1 cellular context compared by ENCODE assay signal in genomic region chr17:71522383-71522782, GRCh38.
TF ChIP-seq lines count a peak whose summit lies in the region.

No MANE protein-coding gene starts in this region.

TF ChIP-seq in SK-N-SH, 30 proteins besides CTCF, POLR2A, EP300 and RAD21 (continued from another document):
- peak; percentile 69 for TF ChIP-seq FOSL2 (IDR thresholded peaks at IDR 0.05; ENCODE audit: borderline replicate concordance, low read depth)
- TF ChIP-seq EZH2phosphoT487 (IDR thresholded peaks at IDR 0.05; ENCODE audit: borderline replicate concordance, low read depth), result no peak
- no peak for TF ChIP-seq CHD2 (IDR thresholded peaks at IDR 0.05; ENCODE audit: low read length, partially characterized antibody)
- peak; percentile 93 for TF ChIP-seq TCF12 (IDR thresholded peaks at IDR 0.05)
- peak; percentile 82 for TF ChIP-seq MAX (IDR thresholded peaks at IDR 0.05; ENCODE audit: low read depth)
- TF ChIP-seq, protein P1, sequence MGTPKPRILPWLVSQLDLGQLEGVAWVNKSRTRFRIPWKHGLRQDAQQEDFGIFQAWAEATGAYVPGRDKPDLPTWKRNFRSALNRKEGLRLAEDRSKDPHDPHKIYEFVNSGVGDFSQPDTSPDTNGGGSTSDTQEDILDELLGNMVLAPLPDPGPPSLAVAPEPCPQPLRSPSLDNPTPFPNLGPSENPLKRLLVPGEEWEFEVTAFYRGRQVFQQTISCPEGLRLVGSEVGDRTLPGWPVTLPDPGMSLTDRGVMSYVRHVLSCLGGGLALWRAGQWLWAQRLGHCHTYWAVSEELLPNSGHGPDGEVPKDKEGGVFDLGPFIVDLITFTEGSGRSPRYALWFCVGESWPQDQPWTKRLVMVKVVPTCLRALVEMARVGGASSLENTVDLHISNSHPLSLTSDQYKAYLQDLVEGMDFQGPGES (IDR thresholded peaks at IDR 0.05; ENCODE audit: low read depth, low read length), result no peak
- TF ChIP-seq, protein P2, sequence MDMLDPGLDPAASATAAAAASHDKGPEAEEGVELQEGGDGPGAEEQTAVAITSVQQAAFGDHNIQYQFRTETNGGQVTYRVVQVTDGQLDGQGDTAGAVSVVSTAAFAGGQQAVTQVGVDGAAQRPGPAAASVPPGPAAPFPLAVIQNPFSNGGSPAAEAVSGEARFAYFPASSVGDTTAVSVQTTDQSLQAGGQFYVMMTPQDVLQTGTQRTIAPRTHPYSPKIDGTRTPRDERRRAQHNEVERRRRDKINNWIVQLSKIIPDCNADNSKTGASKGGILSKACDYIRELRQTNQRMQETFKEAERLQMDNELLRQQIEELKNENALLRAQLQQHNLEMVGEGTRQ (IDR thresholded peaks at IDR 0.05; ENCODE audit: borderline replicate concordance, low read depth, low read length), result no peak
- no peak for TF ChIP-seq FOXJ3 (CRISPR knock-in tag; IDR thresholded peaks at IDR 0.05)
- peak; percentile 51; the same call in 1 of the 2 replicates for TF ChIP-seq POLR2AphosphoS5 (IDR thresholded peaks at IDR 0.05; ENCODE audit: low read depth, low read length)
- TF ChIP-seq, protein P3, sequence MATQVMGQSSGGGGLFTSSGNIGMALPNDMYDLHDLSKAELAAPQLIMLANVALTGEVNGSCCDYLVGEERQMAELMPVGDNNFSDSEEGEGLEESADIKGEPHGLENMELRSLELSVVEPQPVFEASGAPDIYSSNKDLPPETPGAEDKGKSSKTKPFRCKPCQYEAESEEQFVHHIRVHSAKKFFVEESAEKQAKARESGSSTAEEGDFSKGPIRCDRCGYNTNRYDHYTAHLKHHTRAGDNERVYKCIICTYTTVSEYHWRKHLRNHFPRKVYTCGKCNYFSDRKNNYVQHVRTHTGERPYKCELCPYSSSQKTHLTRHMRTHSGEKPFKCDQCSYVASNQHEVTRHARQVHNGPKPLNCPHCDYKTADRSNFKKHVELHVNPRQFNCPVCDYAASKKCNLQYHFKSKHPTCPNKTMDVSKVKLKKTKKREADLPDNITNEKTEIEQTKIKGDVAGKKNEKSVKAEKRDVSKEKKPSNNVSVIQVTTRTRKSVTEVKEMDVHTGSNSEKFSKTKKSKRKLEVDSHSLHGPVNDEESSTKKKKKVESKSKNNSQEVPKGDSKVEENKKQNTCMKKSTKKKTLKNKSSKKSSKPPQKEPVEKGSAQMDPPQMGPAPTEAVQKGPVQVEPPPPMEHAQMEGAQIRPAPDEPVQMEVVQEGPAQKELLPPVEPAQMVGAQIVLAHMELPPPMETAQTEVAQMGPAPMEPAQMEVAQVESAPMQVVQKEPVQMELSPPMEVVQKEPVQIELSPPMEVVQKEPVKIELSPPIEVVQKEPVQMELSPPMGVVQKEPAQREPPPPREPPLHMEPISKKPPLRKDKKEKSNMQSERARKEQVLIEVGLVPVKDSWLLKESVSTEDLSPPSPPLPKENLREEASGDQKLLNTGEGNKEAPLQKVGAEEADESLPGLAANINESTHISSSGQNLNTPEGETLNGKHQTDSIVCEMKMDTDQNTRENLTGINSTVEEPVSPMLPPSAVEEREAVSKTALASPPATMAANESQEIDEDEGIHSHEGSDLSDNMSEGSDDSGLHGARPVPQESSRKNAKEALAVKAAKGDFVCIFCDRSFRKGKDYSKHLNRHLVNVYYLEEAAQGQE (IDR thresholded peaks at IDR 0.05; ENCODE audit: low read depth, low read length), result no peak
- no peak for TF ChIP-seq SIN3A (IDR thresholded peaks at IDR 0.05; ENCODE audit: borderline replicate concordance, low read depth, low read length)
- no peak for TF ChIP-seq GABPA (IDR thresholded peaks at IDR 0.05; ENCODE audit: low read depth)
- TF ChIP-seq NFIC (IDR thresholded peaks at IDR 0.05; ENCODE audit: borderline replicate concordance), result peak; percentile 76
- 0 out of 2 replicates have a peak, but pooled peaks have one; percentile 37 for TF ChIP-seq YY1 (IDR thresholded peaks at IDR 0.05; ENCODE audit: low read depth)
